In the genomic region with DNA sequence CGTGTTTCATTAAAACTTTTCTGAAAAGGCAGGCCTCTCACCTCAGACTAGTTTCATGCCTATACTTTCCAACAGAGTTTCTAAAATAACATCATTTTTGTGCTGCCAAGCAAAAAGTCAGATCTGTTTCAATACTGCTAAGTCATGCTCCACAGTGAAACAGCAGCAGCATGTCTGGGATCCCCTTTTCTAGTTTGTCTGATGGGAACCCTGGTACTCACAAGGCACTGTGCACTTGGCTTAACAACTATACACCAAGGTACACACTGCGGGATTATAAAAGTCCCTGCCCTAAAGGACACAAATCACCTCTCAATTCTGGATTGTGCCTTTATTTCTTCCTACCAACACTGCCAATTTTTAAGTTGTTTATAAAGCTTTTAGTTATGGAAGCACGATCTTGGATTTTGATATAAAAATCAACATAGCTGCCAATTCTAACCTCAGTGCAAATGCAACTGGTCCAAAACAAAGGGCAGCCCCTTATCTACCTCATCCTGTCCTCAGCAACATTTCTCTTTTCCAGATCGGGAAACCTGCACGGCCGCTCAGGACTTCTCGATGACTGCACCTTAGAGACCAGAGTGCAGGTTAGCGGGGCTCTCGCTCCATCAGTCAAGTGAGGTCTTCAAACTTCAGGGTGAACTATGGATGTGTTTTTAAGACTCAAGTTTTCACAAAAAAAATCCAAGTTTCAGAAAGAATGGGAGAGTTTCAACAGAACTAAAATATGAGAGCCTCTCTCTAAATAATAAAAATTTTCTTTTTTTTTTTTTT, we compare ENCODE assay signal across 1 cellular context.
TF ChIP-seq lines count a peak whose summit lies in the region.

No MANE protein-coding gene starts in this region.

TF ChIP-seq in GM12878, 131 proteins besides CTCF, POLR2A, EP300 and RAD21:
- TF ChIP-seq FOXK2 (IDR thresholded peaks at IDR 0.05) (no peak), KDM1A (IDR thresholded peaks at IDR 0.05; ENCODE audit: borderline replicate concordance) (no peak), HCFC1 (IDR thresholded peaks at IDR 0.05; ENCODE audit: low read length) (no peak), SMAD1 (IDR thresholded peaks at IDR 0.05; ENCODE audit: low read depth, partially characterized antibody) (no peak), STAT3 (IDR thresholded peaks at IDR 0.05; ENCODE audit: low read depth, low read length) (no peak), CHD1 (IDR thresholded peaks at IDR 0.05; ENCODE audit: low read depth, low read length) (no peak), ATF7 (IDR thresholded peaks at IDR 0.05; ENCODE audit: low read depth) (peak; percentile 17; the same call in 1 of the 2 replicates), BMI1 (IDR thresholded peaks at IDR 0.05; ENCODE audit: borderline replicate concordance) (no peak), ATF3 (IDR thresholded peaks at IDR 0.05; ENCODE audit: borderline replicate concordance, extremely low read depth, low read depth, low read length) (no peak), YBX1 (IDR thresholded peaks at IDR 0.05) (no peak), NRF1 (conservative IDR thresholded peaks at IDR 0.05; ENCODE audit: low read depth, low read length) (no peak), KAT2A (conservative IDR thresholded peaks at IDR 0.05; ENCODE audit: control insufficient read depth, low read depth, low read length) (no peak), IRF4 (IDR thresholded peaks at IDR 0.05; ENCODE audit: low read depth, low read length) (no peak), POLR2AphosphoS5 (IDR thresholded peaks at IDR 0.05; ENCODE audit: low read length) (0 out of 2 replicates have a peak, but pooled peaks have one; percentile 39), SREBF1 (IDR thresholded peaks at IDR 0.05; ENCODE audit: low read length) (no peak), GATAD2B (conservative IDR thresholded peaks at IDR 0.05; ENCODE audit: low read depth) (no peak), ZNF274 (IDR thresholded peaks at IDR 0.05; ENCODE audit: insufficient read depth, insufficient read length) (no peak), NFXL1 (IDR thresholded peaks at IDR 0.05; ENCODE audit: borderline replicate concordance) (no peak), NFIC (IDR thresholded peaks at IDR 0.05; ENCODE audit: low read depth, low read length) (no peak), IKZF1 (conservative IDR thresholded peaks at IDR 0.05) (no peak), FOS (IDR thresholded peaks at IDR 0.05; ENCODE audit: borderline replicate concordance, extremely low read depth, insufficient read length) (no peak), RCOR1 (conservative IDR thresholded peaks at IDR 0.05; ENCODE audit: low read depth, low read length) (no peak), ZZZ3 (IDR thresholded peaks at IDR 0.05; ENCODE audit: control insufficient read depth, insufficient read length, low read depth) (no peak), TAF1 (IDR thresholded peaks at IDR 0.05; ENCODE audit: borderline replicate concordance, low read depth, low read length) (no peak), ESRRA (IDR thresholded peaks at IDR 0.05; ENCODE audit: low read length) (no peak), ZNF622 (IDR thresholded peaks at IDR 0.05) (no peak), ZNF207 (IDR thresholded peaks at IDR 0.05; ENCODE audit: borderline replicate concordance) (no peak), USF1 (IDR thresholded peaks at IDR 0.05; ENCODE audit: borderline replicate concordance, extremely low read length, insufficient read depth, low read depth, low read length) (no peak), RUNX3 (IDR thresholded peaks at IDR 0.05; ENCODE audit: low read length) (peak; percentile 10; the same call in 1 of the 2 replicates), SP1 (IDR thresholded peaks at IDR 0.05; ENCODE audit: low read depth, low read length) (no peak), NR2F1 (conservative IDR thresholded peaks at IDR 0.05) (no peak), ETV6 (conservative IDR thresholded peaks at IDR 0.05 in 1 of 2, IDR thresholded peaks at IDR 0.05 in 1 of 2; ENCODE audit: borderline replicate concordance in 1 of 2, low read depth in 1 of 2) (no peak), MLLT1 (IDR thresholded peaks at IDR 0.05) (peak; percentile 95), MYB (IDR thresholded peaks at IDR 0.05; ENCODE audit: borderline replicate concordance, low read depth, low read length) (no peak), ZBTB33 (IDR thresholded peaks at IDR 0.05) (no peak), HDAC2 (IDR thresholded peaks at IDR 0.05) (no peak), ASH2L (IDR thresholded peaks at IDR 0.05; ENCODE audit: borderline replicate concordance, low read depth) (no peak)
- TF ChIP-seq, protein P1, sequence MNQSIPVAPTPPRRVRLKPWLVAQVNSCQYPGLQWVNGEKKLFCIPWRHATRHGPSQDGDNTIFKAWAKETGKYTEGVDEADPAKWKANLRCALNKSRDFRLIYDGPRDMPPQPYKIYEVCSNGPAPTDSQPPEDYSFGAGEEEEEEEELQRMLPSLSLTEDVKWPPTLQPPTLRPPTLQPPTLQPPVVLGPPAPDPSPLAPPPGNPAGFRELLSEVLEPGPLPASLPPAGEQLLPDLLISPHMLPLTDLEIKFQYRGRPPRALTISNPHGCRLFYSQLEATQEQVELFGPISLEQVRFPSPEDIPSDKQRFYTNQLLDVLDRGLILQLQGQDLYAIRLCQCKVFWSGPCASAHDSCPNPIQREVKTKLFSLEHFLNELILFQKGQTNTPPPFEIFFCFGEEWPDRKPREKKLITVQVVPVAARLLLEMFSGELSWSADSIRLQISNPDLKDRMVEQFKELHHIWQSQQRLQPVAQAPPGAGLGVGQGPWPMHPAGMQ (IDR thresholded peaks at IDR 0.05; ENCODE audit: borderline replicate concordance) = no peak
- TF ChIP-seq, protein P2, sequence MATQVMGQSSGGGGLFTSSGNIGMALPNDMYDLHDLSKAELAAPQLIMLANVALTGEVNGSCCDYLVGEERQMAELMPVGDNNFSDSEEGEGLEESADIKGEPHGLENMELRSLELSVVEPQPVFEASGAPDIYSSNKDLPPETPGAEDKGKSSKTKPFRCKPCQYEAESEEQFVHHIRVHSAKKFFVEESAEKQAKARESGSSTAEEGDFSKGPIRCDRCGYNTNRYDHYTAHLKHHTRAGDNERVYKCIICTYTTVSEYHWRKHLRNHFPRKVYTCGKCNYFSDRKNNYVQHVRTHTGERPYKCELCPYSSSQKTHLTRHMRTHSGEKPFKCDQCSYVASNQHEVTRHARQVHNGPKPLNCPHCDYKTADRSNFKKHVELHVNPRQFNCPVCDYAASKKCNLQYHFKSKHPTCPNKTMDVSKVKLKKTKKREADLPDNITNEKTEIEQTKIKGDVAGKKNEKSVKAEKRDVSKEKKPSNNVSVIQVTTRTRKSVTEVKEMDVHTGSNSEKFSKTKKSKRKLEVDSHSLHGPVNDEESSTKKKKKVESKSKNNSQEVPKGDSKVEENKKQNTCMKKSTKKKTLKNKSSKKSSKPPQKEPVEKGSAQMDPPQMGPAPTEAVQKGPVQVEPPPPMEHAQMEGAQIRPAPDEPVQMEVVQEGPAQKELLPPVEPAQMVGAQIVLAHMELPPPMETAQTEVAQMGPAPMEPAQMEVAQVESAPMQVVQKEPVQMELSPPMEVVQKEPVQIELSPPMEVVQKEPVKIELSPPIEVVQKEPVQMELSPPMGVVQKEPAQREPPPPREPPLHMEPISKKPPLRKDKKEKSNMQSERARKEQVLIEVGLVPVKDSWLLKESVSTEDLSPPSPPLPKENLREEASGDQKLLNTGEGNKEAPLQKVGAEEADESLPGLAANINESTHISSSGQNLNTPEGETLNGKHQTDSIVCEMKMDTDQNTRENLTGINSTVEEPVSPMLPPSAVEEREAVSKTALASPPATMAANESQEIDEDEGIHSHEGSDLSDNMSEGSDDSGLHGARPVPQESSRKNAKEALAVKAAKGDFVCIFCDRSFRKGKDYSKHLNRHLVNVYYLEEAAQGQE (IDR thresholded peaks at IDR 0.05; ENCODE audit: low read depth, low read length) = no peak
- TF ChIP-seq, protein P3, sequence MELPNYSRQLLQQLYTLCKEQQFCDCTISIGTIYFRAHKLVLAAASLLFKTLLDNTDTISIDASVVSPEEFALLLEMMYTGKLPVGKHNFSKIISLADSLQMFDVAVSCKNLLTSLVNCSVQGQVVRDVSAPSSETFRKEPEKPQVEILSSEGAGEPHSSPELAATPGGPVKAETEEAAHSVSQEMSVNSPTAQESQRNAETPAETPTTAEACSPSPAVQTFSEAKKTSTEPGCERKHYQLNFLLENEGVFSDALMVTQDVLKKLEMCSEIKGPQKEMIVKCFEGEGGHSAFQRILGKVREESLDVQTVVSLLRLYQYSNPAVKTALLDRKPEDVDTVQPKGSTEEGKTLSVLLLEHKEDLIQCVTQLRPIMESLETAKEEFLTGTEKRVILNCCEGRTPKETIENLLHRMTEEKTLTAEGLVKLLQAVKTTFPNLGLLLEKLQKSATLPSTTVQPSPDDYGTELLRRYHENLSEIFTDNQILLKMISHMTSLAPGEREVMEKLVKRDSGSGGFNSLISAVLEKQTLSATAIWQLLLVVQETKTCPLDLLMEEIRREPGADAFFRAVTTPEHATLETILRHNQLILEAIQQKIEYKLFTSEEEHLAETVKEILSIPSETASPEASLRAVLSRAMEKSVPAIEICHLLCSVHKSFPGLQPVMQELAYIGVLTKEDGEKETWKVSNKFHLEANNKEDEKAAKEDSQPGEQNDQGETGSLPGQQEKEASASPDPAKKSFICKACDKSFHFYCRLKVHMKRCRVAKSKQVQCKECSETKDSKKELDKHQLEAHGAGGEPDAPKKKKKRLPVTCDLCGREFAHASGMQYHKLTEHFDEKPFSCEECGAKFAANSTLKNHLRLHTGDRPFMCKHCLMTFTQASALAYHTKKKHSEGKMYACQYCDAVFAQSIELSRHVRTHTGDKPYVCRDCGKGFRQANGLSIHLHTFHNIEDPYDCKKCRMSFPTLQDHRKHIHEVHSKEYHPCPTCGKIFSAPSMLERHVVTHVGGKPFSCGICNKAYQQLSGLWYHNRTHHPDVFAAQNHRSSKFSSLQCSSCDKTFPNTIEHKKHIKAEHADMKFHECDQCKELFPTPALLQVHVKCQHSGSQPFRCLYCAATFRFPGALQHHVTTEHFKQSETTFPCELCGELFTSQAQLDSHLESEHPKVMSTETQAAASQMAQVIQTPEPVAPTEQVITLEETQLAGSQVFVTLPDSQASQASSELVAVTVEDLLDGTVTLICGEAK (IDR thresholded peaks at IDR 0.05; ENCODE audit: borderline replicate concordance) = no peak
- TF ChIP-seq, protein P4, sequence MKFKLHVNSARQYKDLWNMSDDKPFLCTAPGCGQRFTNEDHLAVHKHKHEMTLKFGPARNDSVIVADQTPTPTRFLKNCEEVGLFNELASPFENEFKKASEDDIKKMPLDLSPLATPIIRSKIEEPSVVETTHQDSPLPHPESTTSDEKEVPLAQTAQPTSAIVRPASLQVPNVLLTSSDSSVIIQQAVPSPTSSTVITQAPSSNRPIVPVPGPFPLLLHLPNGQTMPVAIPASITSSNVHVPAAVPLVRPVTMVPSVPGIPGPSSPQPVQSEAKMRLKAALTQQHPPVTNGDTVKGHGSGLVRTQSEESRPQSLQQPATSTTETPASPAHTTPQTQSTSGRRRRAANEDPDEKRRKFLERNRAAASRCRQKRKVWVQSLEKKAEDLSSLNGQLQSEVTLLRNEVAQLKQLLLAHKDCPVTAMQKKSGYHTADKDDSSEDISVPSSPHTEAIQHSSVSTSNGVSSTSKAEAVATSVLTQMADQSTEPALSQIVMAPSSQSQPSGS (IDR thresholded peaks at IDR 0.05; ENCODE audit: low read length) = 0 out of 2 replicates have a peak, but pooled peaks have one; percentile 15
- TF ChIP-seq, protein P5, sequence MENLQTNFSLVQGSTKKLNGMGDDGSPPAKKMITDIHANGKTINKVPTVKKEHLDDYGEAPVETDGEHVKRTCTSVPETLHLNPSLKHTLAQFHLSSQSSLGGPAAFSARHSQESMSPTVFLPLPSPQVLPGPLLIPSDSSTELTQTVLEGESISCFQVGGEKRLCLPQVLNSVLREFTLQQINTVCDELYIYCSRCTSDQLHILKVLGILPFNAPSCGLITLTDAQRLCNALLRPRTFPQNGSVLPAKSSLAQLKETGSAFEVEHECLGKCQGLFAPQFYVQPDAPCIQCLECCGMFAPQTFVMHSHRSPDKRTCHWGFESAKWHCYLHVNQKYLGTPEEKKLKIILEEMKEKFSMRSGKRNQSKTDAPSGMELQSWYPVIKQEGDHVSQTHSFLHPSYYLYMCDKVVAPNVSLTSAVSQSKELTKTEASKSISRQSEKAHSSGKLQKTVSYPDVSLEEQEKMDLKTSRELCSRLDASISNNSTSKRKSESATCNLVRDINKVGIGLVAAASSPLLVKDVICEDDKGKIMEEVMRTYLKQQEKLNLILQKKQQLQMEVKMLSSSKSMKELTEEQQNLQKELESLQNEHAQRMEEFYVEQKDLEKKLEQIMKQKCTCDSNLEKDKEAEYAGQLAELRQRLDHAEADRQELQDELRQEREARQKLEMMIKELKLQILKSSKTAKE (IDR thresholded peaks at IDR 0.05; ENCODE audit: low read depth, poor library complexity, severe bottlenecking) = no peak
